ENCODE assay signal across 10 cellular contexts in the genomic region with DNA sequence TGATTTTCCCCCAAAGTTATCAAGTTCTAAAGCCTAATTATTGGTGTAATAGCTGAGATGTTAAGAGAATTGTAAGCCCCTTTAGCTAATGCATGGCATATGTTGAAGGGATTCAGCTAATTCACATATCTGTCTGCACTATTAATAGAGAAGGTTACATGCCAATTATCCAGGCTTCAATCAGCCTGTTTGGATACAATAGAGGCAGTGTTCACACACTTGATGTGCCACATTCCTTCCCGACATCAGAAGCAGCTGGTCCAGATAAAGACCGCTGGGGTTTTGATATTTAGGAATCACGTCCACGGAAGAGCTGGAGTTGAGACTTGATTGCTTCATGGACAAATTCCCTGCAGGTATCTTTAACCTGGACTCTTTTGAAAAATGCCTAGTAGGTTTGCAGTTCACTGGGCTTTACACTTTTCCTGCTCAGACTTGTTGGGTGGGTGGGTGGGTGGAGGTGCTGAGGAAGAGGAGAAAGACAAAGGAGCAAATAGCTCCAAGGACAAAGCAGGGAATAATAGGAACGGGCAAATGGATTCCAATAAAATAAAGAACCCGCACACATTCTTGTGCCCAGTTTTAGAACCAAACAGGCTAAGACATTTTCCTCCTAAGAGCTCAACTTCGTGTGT.
DNase-seq lines count a peak whose midpoint lies in the region; ATAC-seq, FAIRE-seq and TF ChIP-seq lines count a peak whose summit lies in the region.
"Had no signal": no experiment of that assay in that cellular context is flagged by ENCODE, and none has a peak within 500 bp of the region (broad histone marks: within the 10 kb centered on the region; RNA-seq: fewer than 3 reads in every experiment).

No MANE protein-coding gene starts in this region.

- CTCF ChIA-PET in activated CD4-positive, alpha-beta memory T cell treated with anti-CD3 and anti-CD28 coated beads for 36 hours (lab: Charles Lee): interaction anchor here (0.7 to 1.1 kb wide), 3 partner anchors 18 to 203 kb away, joined by 3 to 4 read pairs (median 4); no protein-coding TSS in a partner anchor
- CTCF ChIA-PET in activated CD4-positive, alpha-beta memory T cell treated with anti-CD3 and anti-CD28 coated beads, Interleukin-2, amount 10 ng/mL, durations not matched to agents 7 days and 5 days (lab: Charles Lee): interaction anchor here (0.6 to 2.0 kb wide), 5 partner anchors 12 to 180 kb away, joined by 3 to 5 read pairs (median 4); no protein-coding TSS in a partner anchor

- TF ChIP-seq CTCF in stomach (IDR thresholded peaks at IDR 0.05): no peak

- peak overlapping the region; percentile 75 for H3K27ac Mint-ChIP-seq in activated CD4-positive, alpha-beta memory T cell treated with anti-CD3 and anti-CD28 coated beads for 36 hours
- no peak overlapping the region for H3K27ac Mint-ChIP-seq in activated CD4-positive, alpha-beta memory T cell treated with anti-CD3 and anti-CD28 coated beads, Interleukin-2, amount 10 ng/mL, durations not matched to agents 7 days and 5 days

- H3K9me3 Mint-ChIP-seq in activated CD4-positive, alpha-beta memory T cell treated with anti-CD3 and anti-CD28 coated beads for 36 hours: no peaks in the 10 kb centered on the region
- H3K9me3 Mint-ChIP-seq in activated CD4-positive, alpha-beta memory T cell treated with anti-CD3 and anti-CD28 coated beads, Interleukin-2, amount 10 ng/mL, durations not matched to agents 7 days and 5 days: no peaks in the 10 kb centered on the region

- H3K27me3 Mint-ChIP-seq in activated CD4-positive, alpha-beta memory T cell treated with anti-CD3 and anti-CD28 coated beads for 36 hours: no peaks in the 10 kb centered on the region
- peaks cover 2% of the 10 kb centered on the region for H3K27me3 Mint-ChIP-seq in activated CD4-positive, alpha-beta memory T cell treated with anti-CD3 and anti-CD28 coated beads, Interleukin-2, amount 10 ng/mL, durations not matched to agents 7 days and 5 days

- H3K9me3 ChIP-seq in stomach: no peaks in the 10 kb centered on the region
- H3K9me3 ChIP-seq: BE2C had no signal

- H3K4me1 ChIP-seq in stomach: peaks cover 24 to 60% (median 37%) of the 10 kb centered on the region in 4 donors

- peak; percentile 3; the same call in 1 of the 3 replicates for ATAC-seq in SK-N-SH treated with all-trans-retinoic acid at 6 μM for 48 hours
- peak; percentile 54 for ATAC-seq in left ventricle myocardium superior
- ATAC-seq in HG02571 (IDR thresholded peaks at IDR 0.05; ENCODE audit: unreplicated experiment): no peak

- TF ChIP-seq POLR2A in stomach (IDR thresholded peaks at IDR 0.05) (no peak), GM12891 (IDR thresholded peaks at IDR 0.05; ENCODE audit: low read depth, low read length) (no peak)

- POLR2A ChIA-PET in activated CD4-positive, alpha-beta memory T cell treated with anti-CD3 and anti-CD28 coated beads for 36 hours (lab: Charles Lee): interaction anchor here (0.6 to 1.0 kb wide), 3 partner anchors 28 to 93 kb away, joined by 3 to 4 read pairs (median 3); no protein-coding TSS in a partner anchor
- POLR2A ChIA-PET in activated CD4-positive, alpha-beta memory T cell treated with anti-CD3 and anti-CD28 coated beads, Interleukin-2, amount 10 ng/mL, durations not matched to agents 7 days and 5 days (lab: Charles Lee): interaction anchor here (0.6 to 1.5 kb wide), 11 partner anchors 10 to 180 kb away, joined by 3 to 7 read pairs (median 5); no protein-coding TSS in a partner anchor

- H3K36me3 ChIP-seq in stomach: no peaks in the 10 kb centered on the region
- H3K36me3 ChIP-seq: BE2C had no signal

- FAIRE-seq in GM12891 (lab: Jason Lieb, UNC): no peak

- intact Hi-C loops in activated CD4-positive, alpha-beta memory T cell treated with anti-CD3 and anti-CD28 coated beads for 36 hours (cut with micrococcal nuclease): no loop called here
- intact Hi-C loops in left ventricle myocardium superior (cut with micrococcal nuclease) (no loop called here), stomach (cut with DNase I; ENCODE audit: low total_unique reads) (no loop called here)

- no peaks in the 10 kb centered on the region for H3K36me3 Mint-ChIP-seq in activated CD4-positive, alpha-beta memory T cell treated with anti-CD3 and anti-CD28 coated beads for 36 hours
- no peaks in the 10 kb centered on the region for H3K36me3 Mint-ChIP-seq in activated CD4-positive, alpha-beta memory T cell treated with anti-CD3 and anti-CD28 coated beads, Interleukin-2, amount 10 ng/mL, durations not matched to agents 7 days and 5 days (ENCODE audit: low read depth)

- H3K27me3 ChIP-seq in stomach: no peaks in the 10 kb centered on the region
- H3K27me3 ChIP-seq: BE2C had no signal

- no peak for TF ChIP-seq EP300 in stomach (IDR thresholded peaks at IDR 0.05)

- no peak overlapping the region for H3K4me3 Mint-ChIP-seq in activated CD4-positive, alpha-beta memory T cell treated with anti-CD3 and anti-CD28 coated beads for 36 hours
- no peak overlapping the region for H3K4me3 Mint-ChIP-seq in activated CD4-positive, alpha-beta memory T cell treated with anti-CD3 and anti-CD28 coated beads, Interleukin-2, amount 10 ng/mL, durations not matched to agents 7 days and 5 days

- no peak overlapping the region for H3K4me3 ChIP-seq in stomach

- WGBS in stomach, 5 donors: 31 to 63% (median 44%) methylated on average over 7 of the region's 7 CpGs

- peak overlapping the region in 3 of 5 donors; percentile 79 to 89 (median 87) for H3K27ac ChIP-seq in stomach

- peaks cover 37% of the 10 kb centered on the region for H3K4me1 Mint-ChIP-seq in activated CD4-positive, alpha-beta memory T cell treated with anti-CD3 and anti-CD28 coated beads for 36 hours (ENCODE audit: low read depth)
- H3K4me1 Mint-ChIP-seq in activated CD4-positive, alpha-beta memory T cell treated with anti-CD3 and anti-CD28 coated beads, Interleukin-2, amount 10 ng/mL, durations not matched to agents 7 days and 5 days: peaks cover 41% of the 10 kb centered on the region

- no peak for DNase-seq in activated CD4-positive, alpha-beta memory T cell treated with anti-CD3 and anti-CD28 coated beads for 36 hours
- DNase-seq in activated CD4-positive, alpha-beta memory T cell treated with anti-CD3 and anti-CD28 coated beads, Interleukin-2, amount 10 ng/mL, durations not matched to agents 7 days and 5 days: no peak
- no peak for DNase-seq in left ventricle myocardium superior
- no peak for DNase-seq in stomach
- DNase-seq in midbrain (lab: John Stamatoyannopoulos, UW): no peak
- DNase-seq in GM12891 (ENCODE audit: insufficient read length, low spot score): no peak
- DNase-seq: activated CD8-positive, alpha-beta memory T cell treated with anti-CD3 and anti-CD28 coated beads, Interleukin-2, amount 50 U/mL, for 48 hours; BE2C had no signal

TF ChIP-seq in SK-N-SH treated with all-trans-retinoic acid at 6 μM for 48 hours, 23 proteins besides CTCF, POLR2A, EP300 and RAD21:
- TF ChIP-seq ZFP30 (CRISPR knock-in tag; IDR thresholded peaks at IDR 0.05): no peak
- TF ChIP-seq SNAI2 (CRISPR knock-in tag; IDR thresholded peaks at IDR 0.05): no peak
- TF ChIP-seq ZC3H10 (CRISPR knock-in tag; IDR thresholded peaks at IDR 0.05): no peak
- no peak for TF ChIP-seq OSR1 (CRISPR knock-in tag; IDR thresholded peaks at IDR 0.05)
- TF ChIP-seq TCF4 (CRISPR knock-in tag; IDR thresholded peaks at IDR 0.05; ENCODE audit: borderline replicate concordance): no peak
- TF ChIP-seq ZFP3 (CRISPR knock-in tag; IDR thresholded peaks at IDR 0.05): no peak

TF ChIP-seq in GM12891, 5 proteins besides CTCF, POLR2A, EP300 and RAD21:
- TF ChIP-seq POLR2AphosphoS5 (IDR thresholded peaks at IDR 0.05; ENCODE audit: low read depth, low read length): no peak
- TF ChIP-seq TAF1 (IDR thresholded peaks at IDR 0.05; ENCODE audit: low read depth, low read length): no peak
- TF ChIP-seq PAX5 (IDR thresholded peaks at IDR 0.05; ENCODE audit: insufficient read depth, low read length, severe bottlenecking): no peak
- TF ChIP-seq POU2F2 (IDR thresholded peaks at IDR 0.05; ENCODE audit: low read depth, low read length): no peak
TF ChIP-seq in GM12891: peak in this region for 0.
